Comparison of ENCODE assay signal across 21 cellular contexts in genomic region chr1:98460136-98460535, GRCh38.
"Had no signal": no experiment of that assay in that cellular context is flagged by ENCODE, and none has a peak within 500 bp of the region (broad histone marks: within the 10 kb centered on the region; RNA-seq: fewer than 3 reads in every experiment).

No MANE protein-coding gene starts in this region.

- H3K9me3 Mint-ChIP-seq: nephron; neural progenitor cell; stimulated activated effector memory CD8-positive, alpha-beta T cell treated with anti-CD3 and anti-CD28 coated beads, Interleukin-12 subunit alpha, Interleukin-12 subunit beta, amount 100 ng/mL, for 72 hours; type B pancreatic cell had no signal

- H3K9me3 ChIP-seq: esophagus muscularis mucosa, psoas muscle, sigmoid colon, stomach, thyroid gland had no signal

- H3K9ac ChIP-seq: neural progenitor cell had no signal

- H3K4me2 ChIP-seq: neural progenitor cell had no signal

- H3K36me3 ChIP-seq: esophagus muscularis mucosa, neural progenitor cell, sigmoid colon, stomach, thyroid gland had no signal

- H3K27me3 ChIP-seq: esophagus muscularis mucosa, neural progenitor cell, sigmoid colon, stomach, thyroid gland had no signal

- H3K4me1 Mint-ChIP-seq: naive thymus-derived CD4-positive, alpha-beta T cell; nephron; stimulated activated effector memory CD8-positive, alpha-beta T cell treated with anti-CD3 and anti-CD28 coated beads, Interleukin-12 subunit alpha, Interleukin-12 subunit beta, amount 100 ng/mL, for 72 hours had no signal

- H2AFZ ChIP-seq: neural progenitor cell had no signal

- H3K4me3 Mint-ChIP-seq: naive thymus-derived CD4-positive, alpha-beta T cell; nephron; neural progenitor cell; stimulated activated effector memory CD8-positive, alpha-beta T cell treated with anti-CD3 and anti-CD28 coated beads, Interleukin-12 subunit alpha, Interleukin-12 subunit beta, amount 100 ng/mL, for 72 hours; type B pancreatic cell had no signal

- H3K27ac Mint-ChIP-seq: naive thymus-derived CD4-positive, alpha-beta T cell; nephron; stimulated activated effector memory CD8-positive, alpha-beta T cell treated with anti-CD3 and anti-CD28 coated beads, Interleukin-12 subunit alpha, Interleukin-12 subunit beta, amount 100 ng/mL, for 72 hours; type B pancreatic cell had no signal

- H3K27ac ChIP-seq: coronary artery, esophagus muscularis mucosa, neural progenitor cell, psoas muscle, sigmoid colon, stomach, thyroid gland had no signal

- ATAC-seq: naive thymus-derived CD4-positive, alpha-beta T cell; psoas muscle; right cardiac atrium; stimulated activated effector memory CD8-positive, alpha-beta T cell treated with anti-CD3 and anti-CD28 coated beads, Interleukin-12 subunit alpha, Interleukin-12 subunit beta, amount 100 ng/mL, for 72 hours had no signal

- H3K4me3 ChIP-seq: coronary artery, esophagus muscularis mucosa, lung, neural progenitor cell, psoas muscle, sigmoid colon, stomach, thyroid gland had no signal

- H3K36me3 Mint-ChIP-seq: naive thymus-derived CD4-positive, alpha-beta T cell; neural progenitor cell; stimulated activated effector memory CD8-positive, alpha-beta T cell treated with anti-CD3 and anti-CD28 coated beads, Interleukin-12 subunit alpha, Interleukin-12 subunit beta, amount 100 ng/mL, for 72 hours; type B pancreatic cell had no signal

- DNase-seq: dermis blood vessel endothelial cell; effector memory CD4-positive, alpha-beta T cell; head of caudate nucleus; mesenchymal stem cell; midbrain; naive thymus-derived CD4-positive, alpha-beta T cell; psoas muscle; right cardiac atrium; sigmoid colon; stimulated activated CD4-positive, alpha-beta T cell treated with anti-CD3 and anti-CD28 coated beads, Interleukin-2, amount 100 ng/mL, for 24 hours; stimulated activated CD4-positive, alpha-beta T cell treated with anti-CD3 and anti-CD28 coated beads, Interleukin-4, amount 100 ng/mL, for 24 hours; stimulated activated naive CD4-positive, alpha-beta T cell treated with Interleukin-2 at 50 U/mL for 16 hours; stomach; thyroid gland had no signal

- H3K4me1 ChIP-seq: esophagus muscularis mucosa, psoas muscle, sigmoid colon, stomach, thyroid gland had no signal
